1 cellular context compared by ENCODE assay signal in genomic region chr16:46621006-46621629, GRCh38.
TF ChIP-seq lines count a peak whose summit lies in the region.

TSS of gene SHCBP1 (minus strand) at chr16:46621379. CDS start at chr16:46621359, 20 bp downstream.

TF ChIP-seq in HepG2, 621 proteins besides CTCF, POLR2A, EP300 and RAD21 (continued from another document and continues in another):
- peak; percentile 64; the same call in 1 of the 2 replicates for TF ChIP-seq ZNF710 (CRISPR knock-in tag; IDR thresholded peaks at IDR 0.05; ENCODE audit: borderline replicate concordance)
- TF ChIP-seq HMGA1 (CRISPR knock-in tag; conservative IDR thresholded peaks at IDR 0.05), result no peak
- TF ChIP-seq ZFY (CRISPR knock-in tag; IDR thresholded peaks at IDR 0.05), result peak; percentile 87
- no peak for TF ChIP-seq USF2 (IDR thresholded peaks at IDR 0.05; ENCODE audit: low read depth, low read length)
- TF ChIP-seq USF2 (CRISPR knock-in tag; IDR thresholded peaks at IDR 0.05; ENCODE audit: borderline replicate concordance), result no peak
- peak; percentile 57 for TF ChIP-seq HNRNPLL (IDR thresholded peaks at IDR 0.05; ENCODE audit: low read depth, low read length, poor library complexity, severe bottlenecking)
- TF ChIP-seq DRAP1 (CRISPR knock-in tag; IDR thresholded peaks at IDR 0.05), result peak; percentile 72
- peak; percentile 89 for TF ChIP-seq REPIN1 (CRISPR knock-in tag; IDR thresholded peaks at IDR 0.05; ENCODE audit: borderline replicate concordance, low read depth)
- no peak for TF ChIP-seq SP1 (IDR thresholded peaks at IDR 0.05)
- 0 out of 2 replicates have a peak, but pooled peaks have one; percentile 61 for TF ChIP-seq SP1 (CRISPR knock-in tag; IDR thresholded peaks at IDR 0.05)
- TF ChIP-seq CHD2 (IDR thresholded peaks at IDR 0.05; ENCODE audit: low read depth, low read length), result 0 out of 2 replicates have a peak, but pooled peaks have one; percentile 33
- TF ChIP-seq ZUFSP (CRISPR knock-in tag; IDR thresholded peaks at IDR 0.05; ENCODE audit: borderline replicate concordance), result no peak
- TF ChIP-seq GLMP (CRISPR knock-in tag; IDR thresholded peaks at IDR 0.05; ENCODE audit: borderline replicate concordance), result no peak
- no peak for TF ChIP-seq GPN1 (CRISPR knock-in tag; IDR thresholded peaks at IDR 0.05; ENCODE audit: borderline replicate concordance)
- no peak for TF ChIP-seq ZNF451 (CRISPR knock-in tag; IDR thresholded peaks at IDR 0.05)
- 0 out of 2 replicates have a peak, but pooled peaks have one; percentile 59 for TF ChIP-seq ZSCAN29 (CRISPR knock-in tag; conservative IDR thresholded peaks at IDR 0.05)
- 0 out of 2 replicates have a peak, but pooled peaks have one; percentile 45 for TF ChIP-seq NFE2L1 (CRISPR knock-in tag; IDR thresholded peaks at IDR 0.05; ENCODE audit: borderline replicate concordance)
- TF ChIP-seq SP140L (CRISPR knock-in tag; IDR thresholded peaks at IDR 0.05; ENCODE audit: borderline replicate concordance), result no peak
- no peak for TF ChIP-seq GZF1 (CRISPR knock-in tag; IDR thresholded peaks at IDR 0.05)
- 0 out of 2 replicates have a peak, but pooled peaks have one; percentile 47 for TF ChIP-seq ZBTB43 (CRISPR knock-in tag; conservative IDR thresholded peaks at IDR 0.05)
- 0 out of 2 replicates have a peak, but pooled peaks have one; percentile 42 for TF ChIP-seq THAP11 (CRISPR knock-in tag; IDR thresholded peaks at IDR 0.05)
- TF ChIP-seq SKIL (CRISPR knock-in tag; IDR thresholded peaks at IDR 0.05; ENCODE audit: borderline replicate concordance), result no peak
- TF ChIP-seq ZNF747 (CRISPR knock-in tag; IDR thresholded peaks at IDR 0.05; ENCODE audit: borderline replicate concordance), result peak; percentile 71; the same call in 1 of the 2 replicates
- no peak for TF ChIP-seq ZBTB33 (CRISPR knock-in tag; IDR thresholded peaks at IDR 0.05)
- no peak for TF ChIP-seq ZNF17 (CRISPR knock-in tag; IDR thresholded peaks at IDR 0.05)
- peak; percentile 91 for TF ChIP-seq ZNF777 (CRISPR knock-in tag; IDR thresholded peaks at IDR 0.05)
- peak; percentile 85 for TF ChIP-seq KMT2B (CRISPR knock-in tag; IDR thresholded peaks at IDR 0.05)
- TF ChIP-seq ZNF879 (CRISPR knock-in tag; IDR thresholded peaks at IDR 0.05), result no peak
- TF ChIP-seq HDAC1 (CRISPR knock-in tag; IDR thresholded peaks at IDR 0.05), result peak; percentile 100
- TF ChIP-seq BCL3 (CRISPR knock-in tag; IDR thresholded peaks at IDR 0.05), result no peak
- TF ChIP-seq NKX3-1 (CRISPR knock-in tag; IDR thresholded peaks at IDR 0.05), result peak; percentile 93
- TF ChIP-seq ZNF383 (CRISPR knock-in tag; IDR thresholded peaks at IDR 0.05; ENCODE audit: borderline replicate concordance), result no peak
- TF ChIP-seq AGO1 (IDR thresholded peaks at IDR 0.05; ENCODE audit: low read depth, low read length, poor library complexity, severe bottlenecking), result peak; percentile 54
- TF ChIP-seq ZNF207 (IDR thresholded peaks at IDR 0.05; ENCODE audit: borderline replicate concordance), result no peak
- peak; percentile 74; the same call in 1 of the 2 replicates for TF ChIP-seq ZNF589 (CRISPR knock-in tag; conservative IDR thresholded peaks at IDR 0.05)
- peak; percentile 95; the same call in 1 of the 2 replicates for TF ChIP-seq NFKB2 (CRISPR knock-in tag; IDR thresholded peaks at IDR 0.05; ENCODE audit: borderline replicate concordance)
- TF ChIP-seq TEAD3 (CRISPR knock-in tag; optimal IDR thresholded peaks at IDR 0.05; ENCODE audit: borderline replicate concordance), result peak; percentile 60
- TF ChIP-seq CENPT (CRISPR knock-in tag; IDR thresholded peaks at IDR 0.05; ENCODE audit: low read depth), result no peak; the same call in 1 of the 2 replicates
- TF ChIP-seq ZBTB2 (CRISPR knock-in tag; IDR thresholded peaks at IDR 0.05; ENCODE audit: low read depth), result peak; percentile 53; the same call in 1 of the 2 replicates
- 0 out of 2 replicates have a peak, but pooled peaks have one; percentile 64 for TF ChIP-seq ISX (CRISPR knock-in tag; conservative IDR thresholded peaks at IDR 0.05)
- TF ChIP-seq CREM (IDR thresholded peaks at IDR 0.05), result peak; percentile 89
- 0 out of 2 replicates have a peak, but pooled peaks have one; percentile 16 for TF ChIP-seq CREM (CRISPR knock-in tag; IDR thresholded peaks at IDR 0.05)
- peak; percentile 82; the same call in 1 of the 2 replicates for TF ChIP-seq ZNF224 (CRISPR knock-in tag; IDR thresholded peaks at IDR 0.05)
- peak; percentile 64; the same call in 1 of the 2 replicates for TF ChIP-seq YEATS2 (CRISPR knock-in tag; IDR thresholded peaks at IDR 0.05; ENCODE audit: borderline replicate concordance)
- TF ChIP-seq MEIS2 (CRISPR knock-in tag; IDR thresholded peaks at IDR 0.05), result peak; percentile 93
- TF ChIP-seq SRSF1 (optimal IDR thresholded peaks at IDR 0.05; ENCODE audit: low read depth, low read length), result peak; percentile 55
- peak; percentile 34; the same call in 1 of the 2 replicates for TF ChIP-seq ZNF263 (CRISPR knock-in tag; IDR thresholded peaks at IDR 0.05)
- no peak for TF ChIP-seq ZEB1 (IDR thresholded peaks at IDR 0.05; ENCODE audit: insufficient replicate concordance, low read depth)
- no peak for TF ChIP-seq SOX5 (CRISPR knock-in tag; IDR thresholded peaks at IDR 0.05; ENCODE audit: borderline replicate concordance)
- TF ChIP-seq ZIK1 (CRISPR knock-in tag; IDR thresholded peaks at IDR 0.05; ENCODE audit: borderline replicate concordance, low read depth), result no peak; the same call in 1 of the 2 replicates
- TF ChIP-seq ZNF607 (CRISPR knock-in tag; IDR thresholded peaks at IDR 0.05; ENCODE audit: borderline replicate concordance), result no peak
- TF ChIP-seq EEA1 (CRISPR knock-in tag; IDR thresholded peaks at IDR 0.05; ENCODE audit: borderline replicate concordance), result no peak
